ENCODE assay signal across 1 cellular context in genomic region chr16:4211445-4212206, GRCh38.
TF ChIP-seq lines count a peak whose summit lies in the region.

No MANE protein-coding gene starts in this region.

TF ChIP-seq in HEK293, 187 proteins besides CTCF, POLR2A, EP300 and RAD21:
- TF ChIP-seq ZBTB17 (tag by site-specific recombination; IDR thresholded peaks at IDR 0.05) (peak; percentile 61), ZNF513 (tag by site-specific recombination; IDR thresholded peaks at IDR 0.05) (peak; percentile 100), ZNF146 (tag by site-specific recombination; IDR thresholded peaks at IDR 0.05) (0 out of 2 replicates have a peak, but pooled peaks have one; percentile 4), ZNF311 (tag by site-specific recombination; IDR thresholded peaks at IDR 0.05; ENCODE audit: borderline replicate concordance) (0 out of 2 replicates have a peak, but pooled peaks have one; percentile 70)
